ENCODE assay signal across 7 cellular contexts in genomic region chr14:69191340-69192111, GRCh38. TPM values are rescaled to one million over a fixed set of nuclear protein-coding genes. Genes with fewer than 3 reads are reported as not detected.
A peak's percentile ranks its signal among the peaks of the same experiment; 100 is the strongest.
DNase-seq lines count a peak whose midpoint lies in the region; ATAC-seq and TF ChIP-seq lines count a peak whose summit lies in the region.

Gene EXD2 (plus strand): TSS chr14:69191498. CDS start chr14:69209471, 17,973 bp downstream.

- H3K27ac ChIP-seq in WERI-Rb-1: peak within 1 kb of the TSS; percentile 80
- H3K27ac ChIP-seq in mammary epithelial cell (ENCODE audit: insufficient read depth, low read depth, low read length): peak within 1 kb of the TSS; percentile 71
- H3K27ac ChIP-seq in iPS-20b (ENCODE audit: low read length): peak within 1 kb of the TSS; percentile 55
- H3K27ac ChIP-seq in skin epidermis: peak within 1 kb of the TSS; percentile 52 to 93 (median 82)

- intact Hi-C loops in mammary epithelial cell (cut with micrococcal nuclease): loop anchor here (1.0 kb wide), 2 partner anchors 38 to 62 kb away; partner anchors contain the start of gene DCAF5

- CTCF ChIA-PET in mammary epithelial cell (lab: Charles Lee; ENCODE audit: low non-redundant PET): interaction anchor here (0.9 kb wide), 1 partner anchor 62 kb away, joined by 4 read pairs; no protein-coding TSS in a partner anchor

- dilution Hi-C loops in mammary epithelial cell (cut with HindIII; ENCODE audit: low sequenced_read_pairs): loop anchor here (5.0 kb wide), 1 partner anchor 44 kb away; no protein-coding TSS in a partner anchor

- peak within 1 kb of the TSS; percentile 87 for H3K4me2 ChIP-seq in mammary epithelial cell (ENCODE audit: insufficient read depth, low read depth, low read length)

- ATAC-seq in GM18508 (IDR thresholded peaks at IDR 0.05; ENCODE audit: insufficient read depth, unreplicated experiment): peak; percentile 75
- peak; percentile 87 for ATAC-seq in HG02981 (IDR thresholded peaks at IDR 0.05; ENCODE audit: unreplicated experiment)

- H3K9me3 ChIP-seq in WERI-Rb-1 (ENCODE audit: severe bottlenecking) (no peaks in the 10 kb centered on the region), mammary epithelial cell (replicated peaks; ENCODE audit: insufficient read depth, low read length) (no peaks in the 10 kb centered on the region), iPS-20b (ENCODE audit: insufficient read depth, low read depth, low read length) (no peaks in the 10 kb centered on the region)

- H3K9ac ChIP-seq in mammary epithelial cell (ENCODE audit: insufficient read depth, low read length): peak within 1 kb of the TSS; percentile 82
- peak within 1 kb of the TSS; percentile 78 for H3K9ac ChIP-seq in iPS-20b (ENCODE audit: low read depth, low read length)

- H3K36me3 ChIP-seq in WERI-Rb-1: no peaks in the 10 kb centered on the region
- H3K36me3 ChIP-seq in mammary epithelial cell (ENCODE audit: insufficient read depth, low read length): no peaks in the 10 kb centered on the region
- no peaks in the 10 kb centered on the region for H3K36me3 ChIP-seq in iPS-20b (ENCODE audit: insufficient read depth, low read depth, low read length)

- no peaks in the 10 kb centered on the region for H4K20me1 ChIP-seq in mammary epithelial cell (ENCODE audit: insufficient read depth, low read length)

- no TSS peak for BruUV-seq in mammary epithelial cell (replicated peaks; lab: Mats Ljungman, UMichigan)

- H3K4me1 ChIP-seq in mammary epithelial cell (ENCODE audit: insufficient read depth, low read length): peaks cover 4% of the 10 kb centered on the region
- H3K4me1 ChIP-seq in iPS-20b (ENCODE audit: insufficient read depth, low read length): peaks cover 7% of the 10 kb centered on the region; the same call in 1 of the 2 replicates

- peaks cover 41% of the 10 kb centered on the region for H3K79me2 ChIP-seq in mammary epithelial cell (ENCODE audit: insufficient read depth, low read length)

- DNase-seq in NCI-H2081 treated with DMSO at 0.1 percent for 48 hours (lab: John Stamatoyannopoulos, UW) (peak; percentile 88), WERI-Rb-1 (peak; percentile 94), mammary epithelial cell (peak; percentile 92)

- peak within 1 kb of the TSS; percentile 84 for H2AFZ ChIP-seq in mammary epithelial cell (ENCODE audit: low read depth, low read length)

- WGBS in mammary epithelial cell (ENCODE audit: low coverage, missing lambda C conversion rate): 0% methylated on average over 30 of the region's 58 CpGs

- TF ChIP-seq CTCF in WERI-Rb-1 (IDR thresholded peaks at IDR 0.05; ENCODE audit: low read depth, low read length) (no peak), mammary epithelial cell (conservative IDR thresholded peaks at IDR 0.05 in 1 of 2, IDR thresholded peaks at IDR 0.05 in 1 of 2; ENCODE audit: extremely low read depth in 1 of 2, insufficient read depth in 1 of 2, low read depth in 1 of 2, low read length in 2 of 2) (no peak)

- peak within 1 kb of the TSS; percentile 92 for H3K4me3 ChIP-seq in WERI-Rb-1 (ENCODE audit: low read depth, low read length)
- H3K4me3 ChIP-seq in mammary epithelial cell (replicated peaks in 1 of 3; ENCODE audit: insufficient read depth in 1 of 3, low read depth in 2 of 3, low read length in 3 of 3): peak within 1 kb of the TSS; percentile 76 to 98 (median 86)
- peak within 1 kb of the TSS; percentile 91 for H3K4me3 ChIP-seq in iPS-20b (ENCODE audit: low read length)
- peak within 1 kb of the TSS; percentile 64 to 92 (median 77) for H3K4me3 ChIP-seq in skin epidermis

- in situ Hi-C loops in mammary epithelial cell (cut with MboI; ENCODE audit: low sequenced_read_pairs in 2 of 2): no loop called here

- H3K27me3 ChIP-seq in WERI-Rb-1 (ENCODE audit: insufficient read depth, low read depth, severe bottlenecking) (no peaks in the 10 kb centered on the region), mammary epithelial cell (ENCODE audit: insufficient read depth, low read length) (no peaks in the 10 kb centered on the region), iPS-20b (ENCODE audit: insufficient read depth, low read length) (no peaks in the 10 kb centered on the region)

RNA-seq across cellular contexts. Expression of gene EXD2, which starts in this region (rescaled TPM):
- total RNA-seq in mammary epithelial cell: 10 to 100 TPM; 28.8 to 30.2 TPM
- polyA plus RNA-seq in mammary epithelial cell: 16.1 TPM
- 12.2 TPM for polyA minus RNA-seq in mammary epithelial cell

Comparison
In these comparisons a context has a peak if more than half of its experiments do, and no peak if none do; other contexts are left out.
1. Peak in every context shown above with its lines: DNase-seq, ATAC-seq, H3K4me3 ChIP-seq and H3K27ac ChIP-seq.